Comparison of ENCODE assay signal across 8 cellular contexts in genomic region chr13:32031025-32031814, GRCh38. TPM values are rescaled to one million over a fixed set of nuclear protein-coding genes. Genes with fewer than 3 reads are reported as not detected.
DNase-seq lines count a peak whose midpoint lies in the region; ATAC-seq lines count a peak whose summit lies in the region.

FRY (plus strand) TSS chr13:32031774; CDS start chr13:32031796, 22 bp downstream.

- no peaks in the 10 kb centered on the region for H3K36me3 Mint-ChIP-seq in stimulated activated memory B cell treated with anti-CD40 and anti-IgM and Interleukin-4, amounts not matched to agents 10 μg/mL and 1 μg/mL and 100 μg/mL, for 72 hours

- peak; percentile 10 to 87 (median 59) for DNase-seq in C1 segment of cervical spinal cord (lab: John Stamatoyannopoulos, UW)
- DNase-seq in GM19240 (ENCODE audit: insufficient read length, low spot score), result peak; percentile 10
- peak; percentile 78 for DNase-seq in NOMO-1 treated with dmso at 0.1 percent for 144 hours (lab: John Stamatoyannopoulos, UW; ENCODE audit: unreplicated experiment)
- peak; percentile 53 to 67 for DNase-seq in activated T-cell treated with anti-CD3 and anti-CD28 coated beads, Interleukin-2, amount 50 U/mL, for 48 hours

- H3K9me3 Mint-ChIP-seq in stimulated activated memory B cell treated with anti-CD40 and anti-IgM and Interleukin-4, amounts not matched to agents 10 μg/mL and 1 μg/mL and 100 μg/mL, for 72 hours, result no peaks in the 10 kb centered on the region

- H3K27ac Mint-ChIP-seq in stimulated activated memory B cell treated with anti-CD40 and anti-IgM and Interleukin-4, amounts not matched to agents 10 μg/mL and 1 μg/mL and 100 μg/mL, for 72 hours, result peak within 1 kb of the TSS; percentile 85

- H3K9ac ChIP-seq in muscle layer of colon (ENCODE audit: low read length), result peak within 1 kb of the TSS; percentile 18

- peak within 1 kb of the TSS; percentile 78 to 88 for H3K4me3 ChIP-seq in muscle layer of colon (ENCODE audit: low read depth in 1 of 2, low read length in 2 of 2)

- H3K36me3 ChIP-seq in muscle layer of colon (ENCODE audit: insufficient read depth, low read length), result no peaks in the 10 kb centered on the region

- H3K9me3 ChIP-seq in muscle layer of colon (ENCODE audit: low read length), result no peaks in the 10 kb centered on the region

- H3K27me3 ChIP-seq in muscle layer of colon (ENCODE audit: control insufficient read depth in 1 of 2, insufficient read depth in 2 of 2, low read length in 2 of 2), result no peaks in the 10 kb centered on the region

- peak within 1 kb of the TSS; percentile 81 for H3K4me3 Mint-ChIP-seq in stimulated activated memory B cell treated with anti-CD40 and anti-IgM and Interleukin-4, amounts not matched to agents 10 μg/mL and 1 μg/mL and 100 μg/mL, for 72 hours

- ATAC-seq in HG03439 (IDR thresholded peaks at IDR 0.05; ENCODE audit: unreplicated experiment) (peak; percentile 89), esophagus mucosa (peak; percentile 65)
- peak; percentile 85 for ATAC-seq in stimulated activated memory B cell treated with anti-CD40 and anti-IgM and Interleukin-4, amounts not matched to agents 10 μg/mL and 1 μg/mL and 100 μg/mL, for 72 hours

- peaks cover 23% of the 10 kb centered on the region for H3K4me1 Mint-ChIP-seq in stimulated activated memory B cell treated with anti-CD40 and anti-IgM and Interleukin-4, amounts not matched to agents 10 μg/mL and 1 μg/mL and 100 μg/mL, for 72 hours

- H3K27me3 Mint-ChIP-seq in stimulated activated memory B cell treated with anti-CD40 and anti-IgM and Interleukin-4, amounts not matched to agents 10 μg/mL and 1 μg/mL and 100 μg/mL, for 72 hours, result peaks cover 22% of the 10 kb centered on the region

- peak within 1 kb of the TSS; percentile 90 for H3K27ac ChIP-seq in muscle layer of colon (ENCODE audit: low read depth, low read length)

- peaks cover 37% of the 10 kb centered on the region for H3K4me1 ChIP-seq in muscle layer of colon (ENCODE audit: insufficient read depth, low read length)

RNA-seq across cellular contexts. Expression of gene FRY, which starts in this region (rescaled TPM):
- total RNA-seq in esophagus mucosa, result 10.2 TPM

Comparison
In these comparisons a context has a peak if more than half of its experiments do, and no peak if none do; other contexts are left out.
1. Peak in every context shown above with its lines: DNase-seq, ATAC-seq, H3K4me3 ChIP-seq and H3K27ac ChIP-seq.
2. DNase-seq: peak in every context shown above with its lines; median percentile 78 in NOMO-1 treated with dmso at 0.1 percent for 144 hours; 60 in activated T-cell treated with anti-CD3 and anti-CD28 coated beads, Interleukin-2, amount 50 U/mL, for 48 hours; 59 in C1 segment of cervical spinal cord; 10 in GM19240.